ENCODE assay signal across 1 cellular context in genomic region chr15:41857316-41857715, GRCh38.
TF ChIP-seq lines count a peak whose summit lies in the region.

No MANE protein-coding gene starts in this region.

TF ChIP-seq in HepG2, 621 proteins besides CTCF, POLR2A, EP300 and RAD21:
- TF ChIP-seq ZSCAN12 (CRISPR knock-in tag; IDR thresholded peaks at IDR 0.05), result no peak
- TF ChIP-seq ZNF263 (CRISPR knock-in tag; IDR thresholded peaks at IDR 0.05), result peak; percentile 20; the same call in 1 of the 2 replicates
